28 cellular contexts compared by ENCODE assay signal in genomic region chr6:162005375-162005774, GRCh38.
"Had no signal": no experiment of that assay in that cellular context is flagged by ENCODE, and none has a peak within 500 bp of the region (broad histone marks: within the 10 kb centered on the region; RNA-seq: fewer than 3 reads in every experiment).

No MANE protein-coding gene starts in this region.

- H3K27me3 Mint-ChIP-seq: stimulated activated memory B cell treated with anti-CD40 and anti-IgM and Interleukin-4, amounts not matched to agents 10 μg/mL and 1 μg/mL and 100 μg/mL, for 72 hours; stimulated activated naive B cell treated with anti-CD40 and anti-IgM and Interleukin-4, amounts not matched to agents 10 μg/mL and 1 μg/mL and 100 μg/mL, for 72 hours; stimulated activated naive CD8-positive, alpha-beta T cell treated with anti-CD3 and anti-CD28 coated beads, Interleukin-15, amount 100 ng/mL, for 72 hours; stimulated activated naive CD8-positive, alpha-beta T cell treated with anti-CD3 and anti-CD28 coated beads, Interleukin-15, Interleukin-2, amounts not matched to agents 100 ng/mL and 50 ng/mL, for 24 hours had no signal

- H3K36me3 ChIP-seq: stomach, suprapubic skin, thoracic aorta, thyroid gland, tibial artery, tibial nerve, transverse colon, upper lobe of left lung, upper lobe of right lung, uterus, vagina had no signal

- H3K4me3 ChIP-seq: stomach, suprapubic skin, testis, thoracic aorta, thyroid gland, tibial artery, tibial nerve, transverse colon, upper lobe of left lung, upper lobe of right lung, uterus, vagina had no signal

- H3K9me3 Mint-ChIP-seq: type B pancreatic cell had no signal

- ATAC-seq: stimulated activated effector memory CD8-positive, alpha-beta T cell treated with anti-CD3 and anti-CD28 coated beads, Interleukin-12 subunit alpha, Interleukin-12 subunit beta, amount 100 ng/mL, for 72 hours; stimulated activated memory B cell treated with anti-CD40 and anti-IgM and Interleukin-4, amounts not matched to agents 10 μg/mL and 1 μg/mL and 100 μg/mL, for 72 hours; stimulated activated naive B cell treated with anti-CD40 and anti-IgM and Interleukin-4, amounts not matched to agents 10 μg/mL and 1 μg/mL and 100 μg/mL, for 72 hours; stimulated activated naive CD8-positive, alpha-beta T cell treated with anti-CD3 and anti-CD28 coated beads, Interleukin-15, amount 100 ng/mL, for 72 hours; stimulated activated naive CD8-positive, alpha-beta T cell treated with anti-CD3 and anti-CD28 coated beads, Interleukin-15, Interleukin-2, amounts not matched to agents 100 U/mL and 50 U/mL, for 24 hours; upper lobe of right lung had no signal

- DNase-seq: stimulated activated CD4-positive, alpha-beta T cell treated with anti-CD3 and anti-CD28 coated beads, Interleukin-2, amount 100 ng/mL, for 48 hours; stimulated activated CD4-positive, alpha-beta T cell treated with anti-CD3 and anti-CD28 coated beads, Interleukin-4, amount 100 ng/mL, for 1 hour; stimulated activated CD4-positive, alpha-beta T cell treated with anti-CD3 and anti-CD28 coated beads, Interleukin-4, amount 100 ng/mL, for 24 hours; stimulated activated CD4-positive, alpha-beta T cell treated with anti-CD3 and anti-CD28 coated beads, Interleukin-4, amount 100 ng/mL, for 4 hours; stimulated activated CD8-positive, alpha-beta memory T cell treated with anti-CD3 and anti-CD28 coated beads, Interleukin-4, amount 100 ng/mL, for 48 hours; stimulated activated naive B cell treated with anti-CD40 and anti-IgM and Interleukin-4, amounts not matched to agents 10 μg/mL and 1 μg/mL and 100 μg/mL, for 72 hours; stimulated activated naive CD4-positive, alpha-beta T cell; stimulated activated naive CD4-positive, alpha-beta T cell treated with Interleukin-2 at 50 U/mL for 16 hours; stimulated activated naive CD8-positive, alpha-beta T cell treated with anti-CD3 and anti-CD28 coated beads, Interleukin-15, amount 100 ng/mL, for 72 hours; stimulated activated naive CD8-positive, alpha-beta T cell treated with anti-CD3 and anti-CD28 coated beads, Interleukin-15, Interleukin-2, amounts not matched to agents 100 U/mL and 50 U/mL, for 24 hours; stomach; substantia nigra; testis; thyroid gland; tibial artery; transverse colon; trophoblast cell; upper lobe of left lung; upper lobe of right lung; uterus had no signal

- H3K4me1 ChIP-seq: stomach, suprapubic skin, testis, thyroid gland, tibial artery, tibial nerve, transverse colon, upper lobe of left lung, upper lobe of right lung, uterus, vagina had no signal

- H3K27ac ChIP-seq: stomach, suprapubic skin, testis, thoracic aorta, thyroid gland, tibial artery, tibial nerve, transverse colon, upper lobe of left lung, upper lobe of right lung, uterus, vagina had no signal

- H3K9me3 ChIP-seq: stomach, suprapubic skin, testis, thoracic aorta, thyroid gland, tibial artery, tibial nerve, transverse colon, upper lobe of left lung, uterus, vagina had no signal

- H3K27ac Mint-ChIP-seq: stimulated activated effector memory CD8-positive, alpha-beta T cell treated with anti-CD3 and anti-CD28 coated beads, Interleukin-12 subunit alpha, Interleukin-12 subunit beta, amount 100 ng/mL, for 72 hours; stimulated activated memory B cell treated with anti-CD40 and anti-IgM and Interleukin-4, amounts not matched to agents 10 μg/mL and 1 μg/mL and 100 μg/mL, for 72 hours; stimulated activated naive B cell treated with anti-CD40 and anti-IgM and Interleukin-4, amounts not matched to agents 10 μg/mL and 1 μg/mL and 100 μg/mL, for 72 hours; stimulated activated naive CD8-positive, alpha-beta T cell treated with anti-CD3 and anti-CD28 coated beads, Interleukin-15, amount 100 ng/mL, for 72 hours; stimulated activated naive CD8-positive, alpha-beta T cell treated with anti-CD3 and anti-CD28 coated beads, Interleukin-15, Interleukin-2, amounts not matched to agents 100 ng/mL and 50 ng/mL, for 24 hours; type B pancreatic cell had no signal

- H3K36me3 Mint-ChIP-seq: stimulated activated effector memory CD8-positive, alpha-beta T cell treated with anti-CD3 and anti-CD28 coated beads, Interleukin-12 subunit alpha, Interleukin-12 subunit beta, amount 100 ng/mL, for 72 hours; stimulated activated memory B cell treated with anti-CD40 and anti-IgM and Interleukin-4, amounts not matched to agents 10 μg/mL and 1 μg/mL and 100 μg/mL, for 72 hours; stimulated activated naive B cell treated with anti-CD40 and anti-IgM and Interleukin-4, amounts not matched to agents 10 μg/mL and 1 μg/mL and 100 μg/mL, for 72 hours; type B pancreatic cell had no signal

- H3K4me3 Mint-ChIP-seq: stimulated activated effector memory CD8-positive, alpha-beta T cell treated with anti-CD3 and anti-CD28 coated beads, Interleukin-12 subunit alpha, Interleukin-12 subunit beta, amount 100 ng/mL, for 72 hours; stimulated activated memory B cell treated with anti-CD40 and anti-IgM and Interleukin-4, amounts not matched to agents 10 μg/mL and 1 μg/mL and 100 μg/mL, for 72 hours; stimulated activated naive B cell treated with anti-CD40 and anti-IgM and Interleukin-4, amounts not matched to agents 10 μg/mL and 1 μg/mL and 100 μg/mL, for 72 hours; stimulated activated naive CD8-positive, alpha-beta T cell treated with anti-CD3 and anti-CD28 coated beads, Interleukin-15, amount 100 ng/mL, for 72 hours; stimulated activated naive CD8-positive, alpha-beta T cell treated with anti-CD3 and anti-CD28 coated beads, Interleukin-15, Interleukin-2, amounts not matched to agents 100 ng/mL and 50 ng/mL, for 24 hours; type B pancreatic cell had no signal

- H3K4me1 Mint-ChIP-seq: stimulated activated effector memory CD8-positive, alpha-beta T cell treated with anti-CD3 and anti-CD28 coated beads, Interleukin-12 subunit alpha, Interleukin-12 subunit beta, amount 100 ng/mL, for 72 hours; stimulated activated memory B cell treated with anti-CD40 and anti-IgM and Interleukin-4, amounts not matched to agents 10 μg/mL and 1 μg/mL and 100 μg/mL, for 72 hours; stimulated activated naive B cell treated with anti-CD40 and anti-IgM and Interleukin-4, amounts not matched to agents 10 μg/mL and 1 μg/mL and 100 μg/mL, for 72 hours; stimulated activated naive CD8-positive, alpha-beta T cell treated with anti-CD3 and anti-CD28 coated beads, Interleukin-15, amount 100 ng/mL, for 72 hours had no signal

- H3K27me3 ChIP-seq: stomach, suprapubic skin, testis, thyroid gland, tibial artery, tibial nerve, transverse colon, upper lobe of left lung, upper lobe of right lung, uterus, vagina had no signal
